Comparison of ENCODE assay signal across 9 cellular contexts in genomic region chr3:155664922-155665695, GRCh38.
DNase-seq lines count a peak whose midpoint lies in the region; ATAC-seq, FAIRE-seq and TF ChIP-seq lines count a peak whose summit lies in the region.
"Had no signal": no experiment of that assay in that cellular context is flagged by ENCODE, and none has a peak within 500 bp of the region (broad histone marks: within the 10 kb centered on the region; RNA-seq: fewer than 3 reads in every experiment).

No MANE protein-coding gene starts in this region.

- H3K27me3 ChIP-seq in PC-3 (ENCODE audit: low read length): no peaks in the 10 kb centered on the region
- H3K27me3 ChIP-seq in pancreas: no peaks in the 10 kb centered on the region

- H3F3A ChIP-seq in PC-3 (ENCODE audit: low read length, unreplicated experiment): no peaks in the 10 kb centered on the region

- no TSS peak for BruUV-seq in PC-3 (replicated peaks; lab: Mats Ljungman, UMichigan)

- peak overlapping the region; percentile 3; the same call in 1 of the 2 replicates for H2AFZ ChIP-seq in PC-3 (ENCODE audit: low read length)

- peak overlapping the region; percentile 20; the same call in 1 of the 2 replicates for H3K4me3 ChIP-seq in PC-3 (ENCODE audit: low read length)
- no peak overlapping the region for H3K4me3 ChIP-seq in pancreas
- H3K4me3 ChIP-seq: thoracic aorta had no signal

- CTCF ChIA-PET in PC-3 (lab: Charles Lee): interaction anchor here (1.1 kb wide), 1 partner anchor 37 kb away, joined by 3 read pairs; no protein-coding TSS in a partner anchor

- no peaks in the 10 kb centered on the region for H3K79me2 ChIP-seq in PC-3 (ENCODE audit: low read length)

- TF ChIP-seq CTCF in PC-3 (conservative IDR thresholded peaks at IDR 0.05; ENCODE audit: low read depth, low read length) (no peak), pancreas (IDR thresholded peaks at IDR 0.05) (no peak)

- POLR2A ChIA-PET in PC-3 (lab: Charles Lee; ENCODE audit: unreplicated experiment): interaction anchor here (0.6 kb wide), 1 partner anchor 44 kb away, joined by 5 read pairs; no protein-coding TSS in a partner anchor

- H3K9me2 ChIP-seq in PC-3 (replicated peaks; ENCODE audit: low read length): no peaks in the 10 kb centered on the region

- H3K9me3 ChIP-seq in PC-3 (ENCODE audit: low read length): no peaks in the 10 kb centered on the region
- no peaks in the 10 kb centered on the region for H3K9me3 ChIP-seq in pancreas
- H3K9me3 ChIP-seq: thoracic aorta had no signal

- H3K4me2 ChIP-seq in PC-3 (ENCODE audit: low read length): peak overlapping the region; percentile 46

- WGBS in pancreas, 2 donors: 32 to 34% methylated on average over 4 of the region's 4 CpGs

- no peaks in the 10 kb centered on the region for H4K20me1 ChIP-seq in PC-3 (ENCODE audit: low read length)

- peak; percentile 90 for ATAC-seq in PC-3
- ATAC-seq in pancreas: peak; percentile 70 to 79 (median 72)
- ATAC-seq in HG03039 (IDR thresholded peaks at IDR 0.05; ENCODE audit: unreplicated experiment): no peak

- peak; percentile 67 for FAIRE-seq in pancreas (lab: Jason Lieb, UNC)

- H3K4me1 ChIP-seq in PC-3 (ENCODE audit: insufficient read depth, low read length): peaks cover 27% of the 10 kb centered on the region
- peaks cover 5 to 14% (median 5%) of the 10 kb centered on the region in 3 donors for H3K4me1 ChIP-seq in pancreas

- H3K27ac ChIP-seq in PC-3 (ENCODE audit: low read length) (peak overlapping the region; percentile 0; the same call in 1 of the 2 replicates), pancreas (peak overlapping the region in 2 of 4 donors; percentile 15 to 56)
- H3K27ac ChIP-seq: thoracic aorta had no signal

- intact Hi-C loops in PC-3 (cut with micrococcal nuclease) (loop anchor here (1.0 kb wide), 1 partner anchor 61 kb away; no protein-coding TSS in a partner anchor), pancreas (cut with DNase I) (no loop called here)

- H3K36me3 ChIP-seq in PC-3 (ENCODE audit: low read depth, low read length): no peaks in the 10 kb centered on the region
- H3K36me3 ChIP-seq in pancreas: no peaks in the 10 kb centered on the region
- H3K36me3 ChIP-seq: thoracic aorta had no signal

- no peak overlapping the region for H3K9ac ChIP-seq in PC-3 (ENCODE audit: low read length)

- DNase-seq in EL: peak; percentile 78
- DNase-seq in PC-3: peak; percentile 88
- peak; percentile 94 for DNase-seq in fibroblast of gingiva (ENCODE audit: low read depth)
- DNase-seq in pancreas: peak in 4 of 6 donors; percentile 10 to 24 (median 23)
- DNase-seq in NCI-H2107 treated with DMSO at 0.1 percent for 48 hours (lab: John Stamatoyannopoulos, UW; ENCODE audit: unreplicated experiment): no peak
- DNase-seq in dermis blood vessel endothelial cell: no peak
- no peak for DNase-seq in activated CD4-positive, alpha-beta T cell treated with anti-CD3 and anti-CD28 coated beads, Interleukin-2, amount 50 U/mL, for 48 hours

Comparison
In these comparisons a context has a peak if more than half of its experiments do, and no peak if none do; other contexts are left out.
1. DNase-seq: peak in EL (single experiment), PC-3 (single experiment), fibroblast of gingiva (single experiment) and pancreas (4 of 6); none in NCI-H2107 treated with DMSO at 0.1 percent for 48 hours (single experiment), dermis blood vessel endothelial cell (single experiment) and activated CD4-positive, alpha-beta T cell treated with anti-CD3 and anti-CD28 coated beads, Interleukin-2, amount 50 U/mL, for 48 hours (0 of 2).